Comparison of ENCODE assay signal across 1 cellular context in the genomic region with DNA sequence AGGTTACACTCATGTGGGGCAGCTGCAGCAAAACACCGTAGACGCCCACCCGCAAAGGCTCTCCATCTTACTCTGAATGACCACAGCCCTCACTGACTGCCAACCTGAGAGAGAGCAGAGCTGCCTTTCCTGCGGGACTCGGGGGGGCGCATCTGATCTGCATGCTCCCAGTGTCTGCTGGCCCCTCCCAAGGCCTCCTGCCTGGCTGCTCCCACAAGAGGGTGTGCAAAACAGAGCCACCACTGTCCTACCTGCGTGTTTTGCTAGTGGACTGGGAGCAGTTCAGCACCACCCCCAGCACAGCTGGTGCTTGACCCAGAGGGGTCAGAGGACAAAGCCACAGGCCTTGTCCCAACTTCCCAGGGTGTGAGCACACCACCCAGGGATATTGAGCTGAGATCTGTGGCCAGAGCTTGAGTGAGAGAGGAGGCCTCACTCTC.
TF ChIP-seq lines count a peak whose summit lies in the region.

No MANE protein-coding gene starts in this region.

TF ChIP-seq in HepG2, 621 proteins besides CTCF, POLR2A, EP300 and RAD21 (continued from another document):
- TF ChIP-seq, protein P1, sequence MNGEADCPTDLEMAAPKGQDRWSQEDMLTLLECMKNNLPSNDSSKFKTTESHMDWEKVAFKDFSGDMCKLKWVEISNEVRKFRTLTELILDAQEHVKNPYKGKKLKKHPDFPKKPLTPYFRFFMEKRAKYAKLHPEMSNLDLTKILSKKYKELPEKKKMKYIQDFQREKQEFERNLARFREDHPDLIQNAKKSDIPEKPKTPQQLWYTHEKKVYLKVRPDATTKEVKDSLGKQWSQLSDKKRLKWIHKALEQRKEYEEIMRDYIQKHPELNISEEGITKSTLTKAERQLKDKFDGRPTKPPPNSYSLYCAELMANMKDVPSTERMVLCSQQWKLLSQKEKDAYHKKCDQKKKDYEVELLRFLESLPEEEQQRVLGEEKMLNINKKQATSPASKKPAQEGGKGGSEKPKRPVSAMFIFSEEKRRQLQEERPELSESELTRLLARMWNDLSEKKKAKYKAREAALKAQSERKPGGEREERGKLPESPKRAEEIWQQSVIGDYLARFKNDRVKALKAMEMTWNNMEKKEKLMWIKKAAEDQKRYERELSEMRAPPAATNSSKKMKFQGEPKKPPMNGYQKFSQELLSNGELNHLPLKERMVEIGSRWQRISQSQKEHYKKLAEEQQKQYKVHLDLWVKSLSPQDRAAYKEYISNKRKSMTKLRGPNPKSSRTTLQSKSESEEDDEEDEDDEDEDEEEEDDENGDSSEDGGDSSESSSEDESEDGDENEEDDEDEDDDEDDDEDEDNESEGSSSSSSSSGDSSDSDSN (CRISPR knock-in tag; IDR thresholded peaks at IDR 0.05) = no peak
- TF ChIP-seq CEBPB (IDR thresholded peaks at IDR 0.05; ENCODE audit: borderline replicate concordance, low read depth, low read length) = no peak
- no peak for TF ChIP-seq IKZF1 (IDR thresholded peaks at IDR 0.05)
- TF ChIP-seq, protein P2, sequence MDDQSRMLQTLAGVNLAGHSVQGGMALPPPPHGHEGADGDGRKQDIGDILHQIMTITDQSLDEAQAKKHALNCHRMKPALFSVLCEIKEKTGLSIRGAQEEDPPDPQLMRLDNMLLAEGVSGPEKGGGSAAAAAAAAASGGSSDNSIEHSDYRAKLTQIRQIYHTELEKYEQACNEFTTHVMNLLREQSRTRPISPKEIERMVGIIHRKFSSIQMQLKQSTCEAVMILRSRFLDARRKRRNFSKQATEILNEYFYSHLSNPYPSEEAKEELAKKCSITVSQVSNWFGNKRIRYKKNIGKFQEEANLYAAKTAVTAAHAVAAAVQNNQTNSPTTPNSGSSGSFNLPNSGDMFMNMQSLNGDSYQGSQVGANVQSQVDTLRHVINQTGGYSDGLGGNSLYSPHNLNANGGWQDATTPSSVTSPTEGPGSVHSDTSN (CRISPR knock-in tag; IDR thresholded peaks at IDR 0.05; ENCODE audit: borderline replicate concordance) = no peak
- TF ChIP-seq, protein P3, sequence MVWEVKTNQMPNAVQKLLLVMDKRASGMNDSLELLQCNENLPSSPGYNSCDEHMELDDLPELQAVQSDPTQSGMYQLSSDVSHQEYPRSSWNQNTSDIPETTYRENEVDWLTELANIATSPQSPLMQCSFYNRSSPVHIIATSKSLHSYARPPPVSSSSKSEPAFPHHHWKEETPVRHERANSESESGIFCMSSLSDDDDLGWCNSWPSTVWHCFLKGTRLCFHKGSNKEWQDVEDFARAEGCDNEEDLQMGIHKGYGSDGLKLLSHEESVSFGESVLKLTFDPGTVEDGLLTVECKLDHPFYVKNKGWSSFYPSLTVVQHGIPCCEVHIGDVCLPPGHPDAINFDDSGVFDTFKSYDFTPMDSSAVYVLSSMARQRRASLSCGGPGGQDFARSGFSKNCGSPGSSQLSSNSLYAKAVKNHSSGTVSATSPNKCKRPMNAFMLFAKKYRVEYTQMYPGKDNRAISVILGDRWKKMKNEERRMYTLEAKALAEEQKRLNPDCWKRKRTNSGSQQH (CRISPR knock-in tag; IDR thresholded peaks at IDR 0.05; ENCODE audit: low read depth) = no peak
- TF ChIP-seq NFRKB (IDR thresholded peaks at IDR 0.05) = no peak
- no peak for TF ChIP-seq PRMT3 (CRISPR knock-in tag; IDR thresholded peaks at IDR 0.05; ENCODE audit: borderline replicate concordance, low read depth)
- TF ChIP-seq, protein P4, sequence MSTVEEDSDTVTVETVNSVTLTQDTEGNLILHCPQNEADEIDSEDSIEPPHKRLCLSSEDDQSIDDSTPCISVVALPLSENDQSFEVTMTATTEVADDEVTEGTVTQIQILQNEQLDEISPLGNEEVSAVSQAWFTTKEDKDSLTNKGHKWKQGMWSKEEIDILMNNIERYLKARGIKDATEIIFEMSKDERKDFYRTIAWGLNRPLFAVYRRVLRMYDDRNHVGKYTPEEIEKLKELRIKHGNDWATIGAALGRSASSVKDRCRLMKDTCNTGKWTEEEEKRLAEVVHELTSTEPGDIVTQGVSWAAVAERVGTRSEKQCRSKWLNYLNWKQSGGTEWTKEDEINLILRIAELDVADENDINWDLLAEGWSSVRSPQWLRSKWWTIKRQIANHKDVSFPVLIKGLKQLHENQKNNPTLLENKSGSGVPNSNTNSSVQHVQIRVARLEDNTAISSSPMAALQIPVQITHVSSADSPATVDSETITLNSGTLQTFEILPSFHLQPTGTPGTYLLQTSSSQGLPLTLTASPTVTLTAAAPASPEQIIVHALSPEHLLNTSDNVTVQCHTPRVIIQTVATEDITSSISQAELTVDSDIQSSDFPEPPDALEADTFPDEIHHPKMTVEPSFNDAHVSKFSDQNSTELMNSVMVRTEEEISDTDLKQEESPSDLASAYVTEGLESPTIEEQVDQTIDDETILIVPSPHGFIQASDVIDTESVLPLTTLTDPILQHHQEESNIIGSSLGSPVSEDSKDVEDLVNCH (CRISPR knock-in tag; IDR thresholded peaks at IDR 0.05) = no peak
- no peak for TF ChIP-seq ZNF607 (CRISPR knock-in tag; IDR thresholded peaks at IDR 0.05; ENCODE audit: borderline replicate concordance)
